24 cellular contexts compared by ENCODE assay signal in genomic region chr19:32172761-32173160, GRCh38.
"Had no signal": no experiment of that assay in that cellular context is flagged by ENCODE, and none has a peak within 500 bp of the region (broad histone marks: within the 10 kb centered on the region; RNA-seq: fewer than 3 reads in every experiment).

No MANE protein-coding gene starts in this region.

- H3K4me1 Mint-ChIP-seq: activated naive CD8-positive, alpha-beta T cell treated with anti-CD3 and anti-CD28 coated beads for 36 hours; naive B cell had no signal

- H3K36me3 ChIP-seq: adrenal gland, brain microvascular endothelial cell, right atrium auricular region, spleen, suprapubic skin, tibial artery, WERI-Rb-1 had no signal

- DNase-seq: activated CD4-positive, CD25-positive, alpha-beta regulatory T cell treated with anti-CD3 and anti-CD28 coated beads, Interleukin-2, amount 50 U/mL, for 72 hours; activated effector memory CD4-positive, alpha-beta T cell treated with anti-CD3 and anti-CD28 coated beads, Interleukin-2, amount 50 U/mL, for 16 hours; activated naive CD4-positive, alpha-beta T cell treated with anti-CD3 and anti-CD28 coated beads for 36 hours; activated naive CD8-positive, alpha-beta T cell treated with anti-CD3 and anti-CD28 coated beads for 36 hours; activated T-cell treated with anti-CD3 and anti-CD28 coated beads, Interleukin-2, amount 50 U/mL, for 1 hour; aorta; brain microvascular endothelial cell; caudate nucleus; foreskin melanocyte; left ventricle myocardium superior; naive B cell; occipital lobe; spleen; stimulated activated naive CD4-positive, alpha-beta T cell; tibial artery had no signal

- H3K4me3 ChIP-seq: adrenal gland, right atrium auricular region, spleen, suprapubic skin, tibial artery had no signal

- H3K9me3 ChIP-seq: adrenal gland, right atrium auricular region, suprapubic skin, tibial artery had no signal

- ATAC-seq: esophagus mucosa, left ventricle myocardium superior had no signal

- H3K27me3 Mint-ChIP-seq: activated naive CD8-positive, alpha-beta T cell treated with anti-CD3 and anti-CD28 coated beads for 36 hours had no signal

- H3K4me3 Mint-ChIP-seq: activated naive CD4-positive, alpha-beta T cell treated with anti-CD3 and anti-CD28 coated beads for 36 hours; activated naive CD8-positive, alpha-beta T cell treated with anti-CD3 and anti-CD28 coated beads for 36 hours; activated T-helper 1 cell treated with anti-CD3 and anti-CD28 coated beads, Interleukin-12 subunit alpha, Interleukin-12 subunit beta, Interleukin-2, Interleukin-4 antibody, amounts not matched to agents 30 ng/mL and 10 ng/mL and 1 ng/mL, durations not matched to agents 14 hours and 24 hours and 36 hours; mesothelial cell of epicardium; naive B cell; neural crest cell had no signal

- H3K9me3 Mint-ChIP-seq: activated naive CD8-positive, alpha-beta T cell treated with anti-CD3 and anti-CD28 coated beads for 36 hours; activated T-helper 1 cell treated with anti-CD3 and anti-CD28 coated beads, Interleukin-12 subunit alpha, Interleukin-12 subunit beta, Interleukin-2, Interleukin-4 antibody, amounts not matched to agents 30 ng/mL and 10 ng/mL and 1 ng/mL, durations not matched to agents 14 hours and 24 hours and 36 hours; mesothelial cell of epicardium; neural crest cell had no signal

- H3K4me1 ChIP-seq: adrenal gland, parathyroid adenoma, right atrium auricular region, spleen, suprapubic skin, tibial artery had no signal

- H3K36me3 Mint-ChIP-seq: activated naive CD8-positive, alpha-beta T cell treated with anti-CD3 and anti-CD28 coated beads for 36 hours; mesothelial cell of epicardium; naive B cell had no signal

- H3K27ac Mint-ChIP-seq: activated naive CD4-positive, alpha-beta T cell treated with anti-CD3 and anti-CD28 coated beads for 36 hours; activated naive CD8-positive, alpha-beta T cell treated with anti-CD3 and anti-CD28 coated beads for 36 hours; activated T-helper 1 cell treated with anti-CD3 and anti-CD28 coated beads, Interleukin-12 subunit alpha, Interleukin-12 subunit beta, Interleukin-2, Interleukin-4 antibody, amounts not matched to agents 30 ng/mL and 10 ng/mL and 1 ng/mL, durations not matched to agents 14 hours and 24 hours and 36 hours; naive B cell had no signal

- H3K27me3 ChIP-seq: brain microvascular endothelial cell, right atrium auricular region had no signal

- H3K27ac ChIP-seq: adrenal gland, brain microvascular endothelial cell, parathyroid adenoma, right atrium auricular region, spleen, suprapubic skin, tibial artery, WERI-Rb-1 had no signal
